Comparison of ENCODE assay signal across 9 cellular contexts in genomic region chr14:105248368-105249174, GRCh38. TPM values are rescaled to one million over a fixed set of nuclear protein-coding genes. Genes with fewer than 3 reads are reported as not detected.
DNase-seq lines count a peak whose midpoint lies in the region; ATAC-seq, FAIRE-seq and TF ChIP-seq lines count a peak whose summit lies in the region.
"Had no signal": no experiment of that assay in that cellular context is flagged by ENCODE, and none has a peak within 500 bp of the region (broad histone marks: within the 10 kb centered on the region; RNA-seq: fewer than 3 reads in every experiment).

TSS of gene BTBD6 (plus strand) at chr14:105248533. CDS start at chr14:105248712, 179 bp downstream.

- peak; percentile 88 for ATAC-seq in HG02884 (IDR thresholded peaks at IDR 0.05; ENCODE audit: unreplicated experiment)

- H3K4me3 ChIP-seq in WI38 (ENCODE audit: low read depth, low read length), result peak within 1 kb of the TSS; percentile 60
- H3K4me3 ChIP-seq in bronchial epithelial cell (ENCODE audit: low read depth, low read length), result peak within 1 kb of the TSS; percentile 42

- no peak for FAIRE-seq in bronchial epithelial cell (lab: Jason Lieb, UNC)
- FAIRE-seq: A204.1 had no signal

- DNase-seq in NCI-H1436 (lab: John Stamatoyannopoulos, UW) (peak; percentile 80), NCI-H1436 treated with DMSO at 0.1 percent for 48 hours (lab: John Stamatoyannopoulos, UW) (no peak), NCI-H2081 (lab: John Stamatoyannopoulos, UW) (peak; percentile 82 to 90), bronchial epithelial cell (ENCODE audit: low read depth) (peak; percentile 69), iPS-NIHi7 (ENCODE audit: extremely low spot score) (peak; percentile 92)
- peak; percentile 79 to 84 for DNase-seq in stimulated activated CD4-positive, alpha-beta T cell treated with anti-CD3 and anti-CD28 coated beads, Interleukin-12 subunit alpha, Interleukin-12 subunit beta, amount 100 ng/mL, for 24 hours (ENCODE audit: low read depth in 2 of 2)

- no peaks in the 10 kb centered on the region for H3K27me3 ChIP-seq in bronchial epithelial cell (ENCODE audit: control insufficient read depth, insufficient read depth, low read length)

- TF ChIP-seq CTCF in WI38 (IDR thresholded peaks at IDR 0.05; ENCODE audit: low read depth, low read length), result no peak
- no peak for TF ChIP-seq CTCF in bronchial epithelial cell (IDR thresholded peaks at IDR 0.05; ENCODE audit: insufficient read depth, low read length, severe bottlenecking)

- peaks cover 11% of the 10 kb centered on the region for H3K36me3 ChIP-seq in bronchial epithelial cell (ENCODE audit: control insufficient read depth, insufficient read depth, low read length)

RNA-seq across cellular contexts. Expression of gene BTBD6, which starts in this region (rescaled TPM):
- total RNA-seq in bronchial epithelial cell, result 63.4 and 75.8 TPM in 2 replicates
